Comparison of ENCODE assay signal across 19 cellular contexts in genomic region chr12:5789469-5789968, GRCh38.
A peak's percentile ranks its signal among the peaks of the same experiment; 100 is the strongest.
DNase-seq lines count a peak whose midpoint lies in the region; ATAC-seq, FAIRE-seq and TF ChIP-seq lines count a peak whose summit lies in the region.
"Had no signal": no experiment of that assay in that cellular context is flagged by ENCODE, and none has a peak within 500 bp of the region (broad histone marks: within the 10 kb centered on the region; RNA-seq: fewer than 3 reads in every experiment).

No MANE protein-coding gene starts in this region.

- H3K4me3 ChIP-seq in HEK293 (ENCODE audit: low read depth, low read length) (no peak overlapping the region), small intestine (ENCODE audit: low read depth in 1 of 2, low read length in 2 of 2) (no peak overlapping the region)
- H3K4me3 ChIP-seq: cardiac muscle cell, upper lobe of right lung had no signal

- TF ChIP-seq CTCF in HEK293 (tag by site-specific recombination; IDR thresholded peaks at IDR 0.05): no peak

- POLR2A ChIA-PET in HEK293 (lab: Yijun Ruan, JAX): interaction anchor here (0.6 kb wide), 1 partner anchor 229 kb away, joined by 4 read pairs; no protein-coding TSS in a partner anchor
- POLR2A ChIA-PET in activated CD8-positive, alpha-beta T cell treated with anti-CD3 and anti-CD28 coated beads, Interleukin-2, amount 10 ng/mL, durations not matched to agents 7 days and 5 days (lab: Charles Lee): no interaction called here

- peaks cover 2% of the 10 kb centered on the region for H3K27me3 Mint-ChIP-seq in activated CD8-positive, alpha-beta T cell treated with anti-CD3 and anti-CD28 coated beads, Interleukin-2, amount 10 ng/mL, durations not matched to agents 7 days and 5 days (ENCODE audit: low read depth)
- H3K27me3 Mint-ChIP-seq: stimulated activated naive CD8-positive, alpha-beta T cell treated with anti-CD3 and anti-CD28 coated beads, Interleukin-15, Interleukin-2, amounts not matched to agents 100 ng/mL and 50 ng/mL, for 24 hours had no signal

- no peaks in the 10 kb centered on the region for H3K27me3 ChIP-seq in small intestine (ENCODE audit: control insufficient read depth in 2 of 2, insufficient read depth in 2 of 2, low read length in 2 of 2)

- peaks cover 13% of the 10 kb centered on the region for H3K4me1 ChIP-seq in HEK293 (ENCODE audit: control insufficient read depth, insufficient read depth, low read length)
- H3K4me1 ChIP-seq in small intestine (ENCODE audit: control insufficient read depth in 2 of 2, insufficient read depth in 1 of 2, low read depth in 1 of 2, low read length in 1 of 2): no peaks in the 10 kb centered on the region
- H3K4me1 ChIP-seq: upper lobe of right lung had no signal

- WGBS in small intestine, 3 donors: 65 to 75% (median 75%) methylated on average over 7 of the region's 7 CpGs

- no peak for ATAC-seq in activated CD8-positive, alpha-beta T cell treated with anti-CD3 and anti-CD28 coated beads, Interleukin-2, amount 10 ng/mL, durations not matched to agents 7 days and 5 days
- ATAC-seq: left ventricle myocardium superior, upper lobe of right lung had no signal

- no peak overlapping the region for H3K27ac ChIP-seq in HEK293 (ENCODE audit: extremely low read depth, low read depth, low read length)
- H3K27ac ChIP-seq in epithelial cell of prostate: no peak overlapping the region
- H3K27ac ChIP-seq in small intestine (ENCODE audit: low read depth in 1 of 2, low read length in 1 of 2): no peak overlapping the region
- H3K27ac ChIP-seq: cardiac muscle cell, upper lobe of right lung had no signal

- CTCF ChIA-PET in HEK293 (lab: Yijun Ruan, JAX): interaction anchor here (0.6 to 2.4 kb wide), 3 partner anchors 43 to 198 kb away, joined by 3 to 10 read pairs (median 4); no protein-coding TSS in a partner anchor
- CTCF ChIA-PET in activated CD8-positive, alpha-beta T cell treated with anti-CD3 and anti-CD28 coated beads, Interleukin-2, amount 10 ng/mL, durations not matched to agents 7 days and 5 days (lab: Charles Lee): interaction anchor here (1.7 kb wide), 1 partner anchor 44 kb away, joined by 3 read pairs; no protein-coding TSS in a partner anchor

- no peaks in the 10 kb centered on the region for H3K36me3 ChIP-seq in HEK293 (ENCODE audit: control insufficient read depth in 2 of 2, insufficient read depth in 1 of 2, low read length in 2 of 2)
- no peaks in the 10 kb centered on the region for H3K36me3 ChIP-seq in small intestine (ENCODE audit: control insufficient read depth in 2 of 2, insufficient read depth in 2 of 2, low read length in 2 of 2)
- H3K36me3 ChIP-seq: cardiac muscle cell, upper lobe of right lung had no signal

- no peak overlapping the region for H3K27ac Mint-ChIP-seq in activated CD8-positive, alpha-beta T cell treated with anti-CD3 and anti-CD28 coated beads, Interleukin-2, amount 10 ng/mL, durations not matched to agents 7 days and 5 days
- H3K27ac Mint-ChIP-seq: CD14-positive monocyte; stimulated activated naive CD8-positive, alpha-beta T cell treated with anti-CD3 and anti-CD28 coated beads, Interleukin-15, Interleukin-2, amounts not matched to agents 100 ng/mL and 50 ng/mL, for 24 hours; T-helper 2 cell treated with Interferon-gamma antibody and Interleukin-4, amounts not matched to agents 5 μg/mL and 100 μg/mL, for 36 hours had no signal

- no peaks in the 10 kb centered on the region for H3K9me3 Mint-ChIP-seq in activated CD8-positive, alpha-beta T cell treated with anti-CD3 and anti-CD28 coated beads, Interleukin-2, amount 10 ng/mL, durations not matched to agents 7 days and 5 days (ENCODE audit: insufficient read depth)
- H3K9me3 Mint-ChIP-seq: stimulated activated naive CD8-positive, alpha-beta T cell treated with anti-CD3 and anti-CD28 coated beads, Interleukin-15, Interleukin-2, amounts not matched to agents 100 ng/mL and 50 ng/mL, for 24 hours; T-helper 2 cell treated with Interferon-gamma antibody and Interleukin-4, amounts not matched to agents 5 μg/mL and 100 μg/mL, for 36 hours had no signal

- no peaks in the 10 kb centered on the region for H3K9me3 ChIP-seq in HEK293 (ENCODE audit: control insufficient read depth, insufficient read depth, low read depth, low read length)
- H3K9me3 ChIP-seq in small intestine (ENCODE audit: control insufficient read depth, low read depth): no peaks in the 10 kb centered on the region
- H3K9me3 ChIP-seq: upper lobe of right lung had no signal

- no peaks in the 10 kb centered on the region for H3K36me3 Mint-ChIP-seq in activated CD8-positive, alpha-beta T cell treated with anti-CD3 and anti-CD28 coated beads, Interleukin-2, amount 10 ng/mL, durations not matched to agents 7 days and 5 days (ENCODE audit: low read depth)
- H3K36me3 Mint-ChIP-seq: CD14-positive monocyte, naive B cell had no signal

- H3K4me3 Mint-ChIP-seq in activated CD8-positive, alpha-beta T cell treated with anti-CD3 and anti-CD28 coated beads, Interleukin-2, amount 10 ng/mL, durations not matched to agents 7 days and 5 days: no peak overlapping the region
- H3K4me3 Mint-ChIP-seq: CD14-positive monocyte; naive B cell; stimulated activated naive CD8-positive, alpha-beta T cell treated with anti-CD3 and anti-CD28 coated beads, Interleukin-15, Interleukin-2, amounts not matched to agents 100 ng/mL and 50 ng/mL, for 24 hours; T-helper 2 cell treated with Interferon-gamma antibody and Interleukin-4, amounts not matched to agents 5 μg/mL and 100 μg/mL, for 36 hours had no signal

- H3K4me1 Mint-ChIP-seq in activated CD8-positive, alpha-beta T cell treated with anti-CD3 and anti-CD28 coated beads, Interleukin-2, amount 10 ng/mL, durations not matched to agents 7 days and 5 days (ENCODE audit: low read depth): no peaks in the 10 kb centered on the region
- H3K4me1 Mint-ChIP-seq: CD14-positive monocyte, naive B cell had no signal

- no peak for FAIRE-seq in small intestine (lab: Jason Lieb, UNC)

- DNase-seq in RPMI8226: peak; percentile 25
- peak; percentile 20 for DNase-seq in epithelial cell of prostate (ENCODE audit: low read depth, low spot score)
- DNase-seq in small intestine: peak; percentile 21
- no peak for DNase-seq in activated CD8-positive, alpha-beta memory T cell treated with anti-CD3 and anti-CD28 coated beads, Interleukin-2, amount 50 U/mL, for 48 hours
- no peak for DNase-seq in NCI-H446 treated with DMSO at 0.1 percent for 48 hours (lab: John Stamatoyannopoulos, UW)
- no peak for DNase-seq in activated CD8-positive, alpha-beta T cell treated with anti-CD3 and anti-CD28 coated beads, Interleukin-2, amount 10 ng/mL, durations not matched to agents 7 days and 5 days
- no peak for DNase-seq in stimulated activated CD4-positive, alpha-beta T cell treated with anti-CD3 and anti-CD28 coated beads, Interleukin-4, amount 100 ng/mL, for 4 hours
- DNase-seq: activated CD4-positive, alpha-beta T cell treated with anti-CD3 and anti-CD28 coated beads for 4 hours; activated naive CD4-positive, alpha-beta T cell treated with anti-CD3 and anti-CD28 coated beads, Interleukin-2, amount 50 U/mL, for 16 hours; KG1; left ventricle myocardium superior; naive B cell; NCI-H1105; upper lobe of right lung had no signal

TF ChIP-seq in HEK293, 187 proteins besides CTCF, POLR2A, EP300 and RAD21 (continues in another document):
- TF ChIP-seq IKZF3 (tag by site-specific recombination; IDR thresholded peaks at IDR 0.05): 0 out of 2 replicates have a peak, but pooled peaks have one; percentile 17
- TF ChIP-seq ZNF621 (tag by site-specific recombination; IDR thresholded peaks at IDR 0.05): no peak
- TF ChIP-seq ZFP3 (tag by site-specific recombination; IDR thresholded peaks at IDR 0.05; ENCODE audit: low read depth): no peak
- TF ChIP-seq ZNF629 (tag by site-specific recombination; IDR thresholded peaks at IDR 0.05): 0 out of 2 replicates have a peak, but pooled peaks have one; percentile 41
- peak; percentile 86 for TF ChIP-seq ZIC2 (tag by site-specific recombination; IDR thresholded peaks at IDR 0.05)
- peak; percentile 27; the same call in 1 of the 2 replicates for TF ChIP-seq GLIS1 (tag by site-specific recombination; IDR thresholded peaks at IDR 0.05)
- TF ChIP-seq ZNF335 (tag by site-specific recombination; conservative IDR thresholded peaks at IDR 0.05): peak; percentile 77
- TF ChIP-seq SETDB1 (IDR thresholded peaks at IDR 0.05; ENCODE audit: insufficient read length, low read length): no peak
- peak; percentile 57; the same call in 1 of the 2 replicates for TF ChIP-seq ZNF24 (tag by site-specific recombination; IDR thresholded peaks at IDR 0.05)
- TF ChIP-seq ZNF843 (tag by site-specific recombination; IDR thresholded peaks at IDR 0.05): peak; percentile 68
- TF ChIP-seq, protein P1, sequence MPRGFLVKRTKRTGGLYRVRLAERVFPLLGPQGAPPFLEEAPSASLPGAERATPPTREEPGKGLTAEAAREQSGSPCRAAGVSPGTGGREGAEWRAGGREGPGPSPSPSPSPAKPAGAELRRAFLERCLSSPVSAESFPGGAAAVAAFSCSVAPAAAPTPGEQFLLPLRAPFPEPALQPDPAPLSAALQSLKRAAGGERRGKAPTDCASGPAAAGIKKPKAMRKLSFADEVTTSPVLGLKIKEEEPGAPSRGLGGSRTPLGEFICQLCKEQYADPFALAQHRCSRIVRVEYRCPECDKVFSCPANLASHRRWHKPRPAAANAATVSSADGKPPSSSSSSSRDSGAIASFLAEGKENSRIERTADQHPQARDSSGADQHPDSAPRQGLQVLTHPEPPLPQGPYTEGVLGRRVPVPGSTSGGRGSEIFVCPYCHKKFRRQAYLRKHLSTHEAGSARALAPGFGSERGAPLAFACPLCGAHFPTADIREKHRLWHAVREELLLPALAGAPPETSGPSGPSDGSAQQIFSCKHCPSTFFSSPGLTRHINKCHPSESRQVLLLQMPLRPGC (tag by site-specific recombination; IDR thresholded peaks at IDR 0.05): peak; percentile 61; the same call in 1 of the 2 replicates
- TF ChIP-seq ZNF600 (tag by site-specific recombination; IDR thresholded peaks at IDR 0.05): peak; percentile 56; the same call in 1 of the 2 replicates
- TF ChIP-seq ZFHX2 (tag by site-specific recombination; conservative IDR thresholded peaks at IDR 0.05): peak; percentile 50; the same call in 1 of the 2 replicates
- 0 out of 2 replicates have a peak, but pooled peaks have one; percentile 23 for TF ChIP-seq ZBTB20 (tag by site-specific recombination; IDR thresholded peaks at IDR 0.05)
- no peak for TF ChIP-seq ZBTB7A (tag by site-specific recombination; IDR thresholded peaks at IDR 0.05; ENCODE audit: low read depth)
- no peak for TF ChIP-seq ZEB2 (tag by site-specific recombination; IDR thresholded peaks at IDR 0.05)
- TF ChIP-seq TRIM28 (IDR thresholded peaks at IDR 0.05; ENCODE audit: borderline replicate concordance, low read length): peak; percentile 65; the same call in 1 of the 2 replicates
- peak; percentile 38; the same call in 1 of the 2 replicates for TF ChIP-seq ZNF561 (tag by site-specific recombination; IDR thresholded peaks at IDR 0.05; ENCODE audit: borderline replicate concordance)
- TF ChIP-seq SP7 (tag by site-specific recombination; IDR thresholded peaks at IDR 0.05): no peak
- TF ChIP-seq ZNF366 (tag by site-specific recombination; conservative IDR thresholded peaks at IDR 0.05): peak; percentile 40; the same call in 1 of the 2 replicates
- TF ChIP-seq ZBTB1 (tag by site-specific recombination; IDR thresholded peaks at IDR 0.05): no peak

Comparison
In these comparisons a context has a peak if more than half of its experiments do, and no peak if none do; other contexts are left out.
1. DNase-seq: peak in RPMI8226 (single experiment), epithelial cell of prostate (single experiment) and small intestine (single experiment); none in activated CD8-positive, alpha-beta memory T cell treated with anti-CD3 and anti-CD28 coated beads, Interleukin-2, amount 50 U/mL, for 48 hours (single experiment), NCI-H446 treated with DMSO at 0.1 percent for 48 hours (single experiment), activated CD8-positive, alpha-beta T cell treated with anti-CD3 and anti-CD28 coated beads, Interleukin-2, amount 10 ng/mL, durations not matched to agents 7 days and 5 days (single experiment) and stimulated activated CD4-positive, alpha-beta T cell treated with anti-CD3 and anti-CD28 coated beads, Interleukin-4, amount 100 ng/mL, for 4 hours (0 of 2).